Comparison of ENCODE assay signal across 21 cellular contexts in the genomic region with DNA sequence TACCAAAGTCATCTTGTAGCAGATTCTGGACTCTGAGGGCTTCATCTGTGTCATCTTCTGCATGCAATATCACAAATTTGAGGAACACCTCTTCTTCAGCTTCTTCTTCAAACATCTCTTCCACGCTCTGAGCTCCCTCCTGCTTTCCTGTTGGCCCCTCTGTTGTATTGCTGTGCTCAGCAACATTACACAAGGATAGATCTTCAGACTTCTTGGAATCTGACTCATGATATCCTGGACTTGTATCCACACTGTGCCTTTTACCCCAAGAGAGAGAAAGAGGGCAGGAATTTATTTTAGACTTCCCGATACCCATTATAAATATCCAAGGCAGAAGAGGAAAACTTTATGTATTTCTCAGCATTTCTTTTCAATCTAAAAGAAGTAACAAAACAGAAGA. TPM values are rescaled to one million over a fixed set of nuclear protein-coding genes. Genes with fewer than 3 reads are reported as not detected.
DNase-seq lines count a peak whose midpoint lies in the region; ATAC-seq and TF ChIP-seq lines count a peak whose summit lies in the region.
"Had no signal": no experiment of that assay in that cellular context is flagged by ENCODE, and none has a peak within 500 bp of the region (broad histone marks: within the 10 kb centered on the region; RNA-seq: fewer than 3 reads in every experiment).

No MANE protein-coding gene starts in this region.

- 93 to 96% (median 94%) methylated on average over 2 of the region's 2 CpGs for WGBS in adipose tissue, 3 donors

- POLR2A ChIA-PET in CD4-positive, alpha-beta T cell (lab: Charles Lee): no interaction called here

- peaks cover 59% of the 10 kb centered on the region for H3K36me3 Mint-ChIP-seq in HFFc6 (ENCODE audit: low read depth)
- peaks cover 17 to 27% of the 10 kb centered on the region in 2 donors for H3K36me3 Mint-ChIP-seq in stimulated activated naive B cell treated with anti-CD40 and anti-IgM and Interleukin-4, amounts not matched to agents 10 μg/mL and 1 μg/mL and 100 μg/mL, for 72 hours
- no peaks in the 10 kb centered on the region for H3K36me3 Mint-ChIP-seq in CD4-positive, alpha-beta T cell (ENCODE audit: low read depth)
- H3K36me3 Mint-ChIP-seq: CD4-positive, CD25-positive, alpha-beta regulatory T cell had no signal

- TF ChIP-seq CTCF in HFFc6 (IDR thresholded peaks at IDR 0.05): no peak
- no peak for TF ChIP-seq CTCF in CD4-positive, alpha-beta T cell (IDR thresholded peaks at IDR 0.05)

- no peak for ATAC-seq in stimulated activated naive B cell treated with anti-CD40 and anti-IgM and Interleukin-4, amounts not matched to agents 10 μg/mL and 1 μg/mL and 100 μg/mL, for 72 hours (replicated peaks)
- ATAC-seq in HG03139 (IDR thresholded peaks at IDR 0.05; ENCODE audit: unreplicated experiment): no peak
- ATAC-seq in CD4-positive, alpha-beta T cell (ENCODE audit: poor library complexity): no peak
- ATAC-seq: GM12878, GM23338, HCT116 had no signal

- peak overlapping the region; percentile 32 for H3K27ac Mint-ChIP-seq in HFFc6
- H3K27ac Mint-ChIP-seq in stimulated activated naive B cell treated with anti-CD40 and anti-IgM and Interleukin-4, amounts not matched to agents 10 μg/mL and 1 μg/mL and 100 μg/mL, for 72 hours: peak overlapping the region; percentile 44
- H3K27ac Mint-ChIP-seq in CD4-positive, alpha-beta T cell: no peak overlapping the region
- H3K27ac Mint-ChIP-seq: B cell; CD4-positive, CD25-positive, alpha-beta regulatory T cell; CD8-positive, alpha-beta memory T cell; GM23338; H9 had no signal

- H3K27ac ChIP-seq in adipose tissue (ENCODE audit: low read depth, low read length): peak overlapping the region; percentile 15
- no peak overlapping the region for H3K27ac ChIP-seq in CD4-positive, alpha-beta T cell (ENCODE audit: low read depth, low read length)
- H3K27ac ChIP-seq: 22Rv1, BLaER1, C4-2B had no signal

- H3K4me3 Mint-ChIP-seq in HFFc6: no peak overlapping the region; the same call in 1 of the 2 replicates
- H3K4me3 Mint-ChIP-seq in stimulated activated naive B cell treated with anti-CD40 and anti-IgM and Interleukin-4, amounts not matched to agents 10 μg/mL and 1 μg/mL and 100 μg/mL, for 72 hours: no peak overlapping the region
- H3K4me3 Mint-ChIP-seq in CD4-positive, alpha-beta T cell: no peak overlapping the region
- H3K4me3 Mint-ChIP-seq: B cell; CD4-positive, CD25-positive, alpha-beta regulatory T cell; CD8-positive, alpha-beta memory T cell; GM23338; H9 had no signal

- DNase-seq in EH (ENCODE audit: low read depth) (peak; percentile 32), HFFc6 (no peak), DMS153 treated with DMSO at 0.1 percent for 48 hours (lab: John Stamatoyannopoulos, UW; ENCODE audit: unreplicated experiment) (no peak)
- DNase-seq in stimulated activated naive B cell treated with anti-CD40 and anti-IgM and Interleukin-4, amounts not matched to agents 10 μg/mL and 1 μg/mL and 100 μg/mL, for 72 hours: no peak
- no peak for DNase-seq in CD4-positive, alpha-beta T cell
- DNase-seq: CD4-positive, CD25-positive, alpha-beta regulatory T cell; CD8-positive, alpha-beta memory T cell; DMS 273 treated with DMSO at 0.1 percent for 48 hours; DMS53; DMS79 treated with DMSO at 0.1 percent for 48 hours; GDM1; H9 had no signal

- H3K4me1 Mint-ChIP-seq in HFFc6 (ENCODE audit: low read depth): peaks cover 48% of the 10 kb centered on the region
- H3K4me1 Mint-ChIP-seq in stimulated activated naive B cell treated with anti-CD40 and anti-IgM and Interleukin-4, amounts not matched to agents 10 μg/mL and 1 μg/mL and 100 μg/mL, for 72 hours: peaks cover 24 to 51% of the 10 kb centered on the region in 2 donors
- no peaks in the 10 kb centered on the region for H3K4me1 Mint-ChIP-seq in CD4-positive, alpha-beta T cell (ENCODE audit: low read depth)
- H3K4me1 Mint-ChIP-seq: CD4-positive, CD25-positive, alpha-beta regulatory T cell; CD8-positive, alpha-beta memory T cell had no signal

- intact Hi-C loops in CD4-positive, alpha-beta T cell (cut with DNase I, micrococcal nuclease): no loop called here

- no peaks in the 10 kb centered on the region for H3K27me3 ChIP-seq in CD4-positive, alpha-beta T cell (ENCODE audit: control insufficient read depth, insufficient read depth, low read length)
- H3K27me3 ChIP-seq: BLaER1 had no signal

- H3K9me3 Mint-ChIP-seq in HFFc6: peaks cover 14% of the 10 kb centered on the region
- peaks cover 4 to 5% of the 10 kb centered on the region in 2 donors for H3K9me3 Mint-ChIP-seq in stimulated activated naive B cell treated with anti-CD40 and anti-IgM and Interleukin-4, amounts not matched to agents 10 μg/mL and 1 μg/mL and 100 μg/mL, for 72 hours
- H3K9me3 Mint-ChIP-seq in CD4-positive, alpha-beta T cell: no peaks in the 10 kb centered on the region
- H3K9me3 Mint-ChIP-seq: CD4-positive, CD25-positive, alpha-beta regulatory T cell; CD8-positive, alpha-beta memory T cell; GM23338; H9 had no signal

- CTCF ChIA-PET in CD4-positive, alpha-beta T cell (lab: Charles Lee): no interaction called here

- no peaks in the 10 kb centered on the region for H3K9me3 ChIP-seq in CD4-positive, alpha-beta T cell (ENCODE audit: control insufficient read depth, low read length)
- H3K9me3 ChIP-seq: BLaER1 had no signal

- no peaks in the 10 kb centered on the region; the same call in 1 of the 2 replicates for H3K27me3 Mint-ChIP-seq in HFFc6 (ENCODE audit: insufficient read depth)
- no peaks in the 10 kb centered on the region for H3K27me3 Mint-ChIP-seq in stimulated activated naive B cell treated with anti-CD40 and anti-IgM and Interleukin-4, amounts not matched to agents 10 μg/mL and 1 μg/mL and 100 μg/mL, for 72 hours
- no peaks in the 10 kb centered on the region for H3K27me3 Mint-ChIP-seq in CD4-positive, alpha-beta T cell
- H3K27me3 Mint-ChIP-seq: B cell; CD4-positive, CD25-positive, alpha-beta regulatory T cell; CD8-positive, alpha-beta memory T cell had no signal

RNA-seq across cellular contexts. Expression of a gene that starts 21.3 kb away (rescaled TPM):
- 10 to 100 TPM in 4 of 6 experiments, 1 to 10 TPM in 2; 8.3 to 15.9 (median 13.1) TPM for total RNA-seq in HFFc6 (2021; fragmentation: NEBNext Ultra II Directional; extraction: Animal tissue kit (Norgen Biotek cat#: 25700))
- polyA plus RNA-seq in adipose tissue: 1 to 10 TPM; 1.1 to 3.0 (median 1.8) TPM
- under 1 TPM; 0.30 to 0.50 TPM for total RNA-seq in CD4-positive, alpha-beta T cell
- total RNA-seq: GM23338 had no signal

RNA-seq across cellular contexts. Expression of a gene that starts 36.4 kb away (rescaled TPM):
- 10 to 100 TPM; 12.1 to 15.9 (median 14.9) TPM for total RNA-seq in HFFc6 (2021; fragmentation: NEBNext Ultra II Directional; extraction: Animal tissue kit (Norgen Biotek cat#: 25700))
- 1 to 10 TPM; 4.2 to 9.7 (median 9.2) TPM for polyA plus RNA-seq in adipose tissue
- 10 to 100 TPM; 43.3 to 44.2 TPM for total RNA-seq in CD4-positive, alpha-beta T cell

RNA-seq across cellular contexts. Expression of a gene that starts 44.9 kb away (rescaled TPM):
- 100 to 1,000 TPM; 162 to 194 (median 175) TPM for total RNA-seq in HFFc6 (2021; fragmentation: NEBNext Ultra II Directional; extraction: Animal tissue kit (Norgen Biotek cat#: 25700))
- 10 to 100 TPM; 18.0 to 24.9 (median 18.1) TPM for polyA plus RNA-seq in adipose tissue
- 10 to 100 TPM; 50.4 to 56.7 TPM for total RNA-seq in CD4-positive, alpha-beta T cell

Comparison
In these comparisons a context has a peak if more than half of its experiments do, and no peak if none do; other contexts are left out.
1. RNA of a gene that starts 21.3 kb away (total RNA-seq): 8.3 to 15.9 TPM in HFFc6; 0.30 to 0.50 TPM in CD4-positive, alpha-beta T cell; every median in the first group is over 4 times any median in the second.